In the genomic region with DNA sequence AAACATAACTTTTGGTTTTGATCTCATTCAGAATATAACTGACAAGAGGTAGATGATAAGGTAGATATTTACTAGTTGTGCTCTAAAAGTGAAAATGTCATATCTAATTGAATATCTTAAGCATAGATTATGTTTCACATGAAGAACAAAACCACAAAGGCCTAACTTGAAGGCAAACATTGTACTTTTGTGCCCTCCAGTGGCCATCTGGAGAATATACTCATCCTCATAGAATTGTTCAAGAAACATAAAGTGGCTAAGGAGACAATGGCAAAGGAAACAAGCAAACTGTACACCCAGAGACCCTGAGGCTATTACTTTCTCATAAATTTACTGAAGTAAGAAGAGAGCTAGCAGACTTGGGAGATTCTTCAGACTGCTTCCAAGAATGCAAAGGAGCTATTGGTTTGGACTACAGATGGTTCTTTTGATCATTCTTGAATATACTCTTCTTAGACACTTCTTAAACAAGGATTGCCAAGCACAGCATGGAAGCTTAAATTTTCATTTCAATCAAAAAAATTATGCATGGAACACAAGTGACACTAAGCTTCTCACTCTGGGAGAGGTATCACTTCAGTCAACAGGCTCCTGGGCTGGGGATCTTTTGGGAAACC, we compare ENCODE assay signal across 8 cellular contexts.
DNase-seq lines count a peak whose midpoint lies in the region; ATAC-seq and TF ChIP-seq lines count a peak whose summit lies in the region.

No MANE protein-coding gene starts in this region.

- no peak overlapping the region for H3K27ac ChIP-seq in HEK293 (ENCODE audit: extremely low read depth, low read depth, low read length)

- no peak overlapping the region for H3K27ac Mint-ChIP-seq in memory B cell
- H3K27ac Mint-ChIP-seq in type B pancreatic cell: peak overlapping the region; percentile 15

- H3K4me1 ChIP-seq in HEK293 (ENCODE audit: control insufficient read depth, insufficient read depth, low read length): peaks cover 2% of the 10 kb centered on the region; the same call in 1 of the 2 replicates

- H3K36me3 Mint-ChIP-seq in memory B cell (no peaks in the 10 kb centered on the region), type B pancreatic cell (no peaks in the 10 kb centered on the region)

- POLR2A ChIA-PET in HEK293 (lab: Yijun Ruan, JAX): no interaction called here

- H3K4me3 Mint-ChIP-seq in memory B cell (no peak overlapping the region), type B pancreatic cell (no peak overlapping the region)

- H3K27me3 Mint-ChIP-seq in memory B cell: no peaks in the 10 kb centered on the region
- H3K27me3 Mint-ChIP-seq in type B pancreatic cell: no peaks in the 10 kb centered on the region

- peaks cover 16% of the 10 kb centered on the region for H3K4me1 Mint-ChIP-seq in memory B cell
- peaks cover 22% of the 10 kb centered on the region for H3K4me1 Mint-ChIP-seq in type B pancreatic cell (ENCODE audit: unreplicated experiment)

- CTCF ChIA-PET in HEK293 (lab: Yijun Ruan, JAX): interaction anchor here (0.6 to 1.9 kb wide), 23 partner anchors 8 to 1217 kb away, joined by 3 to 8 read pairs (median 4); no protein-coding TSS in a partner anchor

- DNase-seq in AG08396 (ENCODE audit: low spot score) (peak; percentile 26), GM12864 (ENCODE audit: low read depth) (peak; percentile 35), M059J (ENCODE audit: low read depth) (peak; percentile 77), T follicular helper cell (ENCODE audit: low read depth) (peak; percentile 7), dedifferentiated amniotic fluid mesenchymal stem cell (ENCODE audit: extremely low spot score) (peak; percentile 72), memory B cell (ENCODE audit: low spot score in 2 of 2) (peak; percentile 30 to 44), type B pancreatic cell (ENCODE audit: extremely low spot score, unreplicated experiment) (no peak)

- no peaks in the 10 kb centered on the region for H3K36me3 ChIP-seq in HEK293 (ENCODE audit: control insufficient read depth in 2 of 2, insufficient read depth in 1 of 2, low read length in 2 of 2)

- peak; percentile 67 for TF ChIP-seq CTCF in GM12864 (IDR thresholded peaks at IDR 0.05; ENCODE audit: low read depth, low read length, missing control alignments)
- peak; percentile 51; the same call in 1 of the 2 replicates for TF ChIP-seq CTCF in HEK293 (tag by site-specific recombination; IDR thresholded peaks at IDR 0.05)
- TF ChIP-seq CTCF in type B pancreatic cell (conservative IDR thresholded peaks at IDR 0.05): peak; percentile 90

- H3K9me3 Mint-ChIP-seq in memory B cell: no peaks in the 10 kb centered on the region
- no peaks in the 10 kb centered on the region for H3K9me3 Mint-ChIP-seq in type B pancreatic cell

- no peaks in the 10 kb centered on the region for H3K9me3 ChIP-seq in HEK293 (ENCODE audit: control insufficient read depth, insufficient read depth, low read depth, low read length)

- peak; percentile 66 for ATAC-seq in memory B cell (ENCODE audit: low read depth)

- no peak overlapping the region for H3K4me3 ChIP-seq in GM12864 (ENCODE audit: low read depth, low read length)
- no peak overlapping the region for H3K4me3 ChIP-seq in HEK293 (ENCODE audit: low read depth, low read length)

TF ChIP-seq in HEK293, 187 proteins besides CTCF, POLR2A, EP300 and RAD21:
- TF ChIP-seq, protein P1, sequence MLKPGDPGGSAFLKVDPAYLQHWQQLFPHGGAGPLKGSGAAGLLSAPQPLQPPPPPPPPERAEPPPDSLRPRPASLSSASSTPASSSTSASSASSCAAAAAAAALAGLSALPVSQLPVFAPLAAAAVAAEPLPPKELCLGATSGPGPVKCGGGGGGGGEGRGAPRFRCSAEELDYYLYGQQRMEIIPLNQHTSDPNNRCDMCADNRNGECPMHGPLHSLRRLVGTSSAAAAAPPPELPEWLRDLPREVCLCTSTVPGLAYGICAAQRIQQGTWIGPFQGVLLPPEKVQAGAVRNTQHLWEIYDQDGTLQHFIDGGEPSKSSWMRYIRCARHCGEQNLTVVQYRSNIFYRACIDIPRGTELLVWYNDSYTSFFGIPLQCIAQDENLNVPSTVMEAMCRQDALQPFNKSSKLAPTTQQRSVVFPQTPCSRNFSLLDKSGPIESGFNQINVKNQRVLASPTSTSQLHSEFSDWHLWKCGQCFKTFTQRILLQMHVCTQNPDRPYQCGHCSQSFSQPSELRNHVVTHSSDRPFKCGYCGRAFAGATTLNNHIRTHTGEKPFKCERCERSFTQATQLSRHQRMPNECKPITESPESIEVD (tag by site-specific recombination; IDR thresholded peaks at IDR 0.05): 0 out of 2 replicates have a peak, but pooled peaks have one; percentile 10
- TF ChIP-seq ZNF654 (tag by site-specific recombination; IDR thresholded peaks at IDR 0.05; ENCODE audit: low read depth) (peak; percentile 85), ZNF610 (tag by site-specific recombination; IDR thresholded peaks at IDR 0.05; ENCODE audit: borderline replicate concordance) (no peak), ZSCAN30 (tag by site-specific recombination; IDR thresholded peaks at IDR 0.05) (0 out of 2 replicates have a peak, but pooled peaks have one; percentile 32), ZBTB8A (tag by site-specific recombination; IDR thresholded peaks at IDR 0.05) (no peak), ZNF660 (tag by site-specific recombination; IDR thresholded peaks at IDR 0.05) (0 out of 2 replicates have a peak, but pooled peaks have one; percentile 32)
